24 cellular contexts compared by ENCODE assay signal in genomic region chr13:80802946-80803345, GRCh38.
DNase-seq lines count a peak whose midpoint lies in the region; ATAC-seq, FAIRE-seq and TF ChIP-seq lines count a peak whose summit lies in the region.
"Had no signal": no experiment of that assay in that cellular context is flagged by ENCODE, and none has a peak within 500 bp of the region (broad histone marks: within the 10 kb centered on the region; RNA-seq: fewer than 3 reads in every experiment).

No MANE protein-coding gene starts in this region.

- H3K36me3 ChIP-seq in right atrium auricular region (no peaks in the 10 kb centered on the region), H1 (ENCODE audit: control insufficient read depth in 2 of 4, insufficient read depth in 4 of 4, low read length in 3 of 4) (no peaks in the 10 kb centered on the region)

- WGBS in H1 (ENCODE audit: extremely low coverage in 1 of 2, insufficient coverage in 1 of 2, insufficient read length in 1 of 2, insufficient replicate concordance in 2 of 2, low coverage in 1 of 2, low lambda C conversion rate in 2 of 2, missing lambda C conversion rate in 1 of 2), 2 experiments = 81% methylated on average over 3 of the region's 3 CpGs; no CpG with 5 or more reads in 1 of the 2 experiments

- no peak overlapping the region for H2AK5ac ChIP-seq in H1 (ENCODE audit: low read depth, low read length)

- intact Hi-C loops in Right ventricle myocardium inferior (cut with DNase I) = no loop called here

- no peak for TF ChIP-seq RAD21 in H1 (IDR thresholded peaks at IDR 0.05 in 1 of 2, conservative IDR thresholded peaks at IDR 0.05 in 1 of 2; ENCODE audit: low read depth in 2 of 2, low read length in 2 of 2)

- no peak overlapping the region for H2BK20ac ChIP-seq in H1 (ENCODE audit: low read length)

- peaks cover 14% of the 10 kb centered on the region for H3K4me1 Mint-ChIP-seq in mesothelial cell of epicardium

- no peak for FAIRE-seq in H1 (lab: Jason Lieb, UNC)
- FAIRE-seq: A549, GM12892, GM18507 had no signal

- no peaks in the 10 kb centered on the region for H3K27me3 Mint-ChIP-seq in mesothelial cell of epicardium (ENCODE audit: low read depth)
- H3K27me3 Mint-ChIP-seq: CD4-positive, alpha-beta T cell had no signal

- no peak overlapping the region for H3K4ac ChIP-seq in H1 (replicated peaks; ENCODE audit: insufficient read length, low read depth, low read length)

- H3K9me3 ChIP-seq in right atrium auricular region (no peaks in the 10 kb centered on the region), H1 (ENCODE audit: insufficient read depth in 2 of 2, low read depth in 1 of 2, low read length in 1 of 2) (no peaks in the 10 kb centered on the region)
- H3K9me3 ChIP-seq: A549 had no signal

- peak overlapping the region; percentile 63; the same call in 1 of the 2 replicates for H2BK12ac ChIP-seq in H1 (ENCODE audit: low read depth, low read length)

- no peak overlapping the region for H3K23ac ChIP-seq in H1 (ENCODE audit: insufficient read length)

- no peaks in the 10 kb centered on the region for H3K79me1 ChIP-seq in H1 (ENCODE audit: low read depth, low read length)

- no peak overlapping the region for H3K9ac ChIP-seq in H1 (replicated peaks in 1 of 4; ENCODE audit: extremely low read depth in 1 of 4, low read depth in 3 of 4, low read length in 3 of 4)
- H3K9ac ChIP-seq: GM23248 had no signal

- H3K23me2 ChIP-seq in H1 (ENCODE audit: low read depth, low read length) = peaks cover 2% of the 10 kb centered on the region; the same call in 1 of the 2 replicates

- H3K27me3 ChIP-seq in right atrium auricular region (no peaks in the 10 kb centered on the region), H1 (replicated peaks in 1 of 4; ENCODE audit: control insufficient read depth in 3 of 4, extremely low read depth in 1 of 4, insufficient read depth in 3 of 4, low read length in 3 of 4) (no peaks in the 10 kb centered on the region), foreskin keratinocyte (no peaks in the 10 kb centered on the region)

- TF ChIP-seq CTCF in right atrium auricular region (IDR thresholded peaks at IDR 0.05) (no peak), H1 (IDR thresholded peaks at IDR 0.05; ENCODE audit: control extremely low read depth in 1 of 3, insufficient read depth in 1 of 3, low read depth in 1 of 3, low read length in 3 of 3) (no peak), foreskin keratinocyte (conservative IDR thresholded peaks at IDR 0.05) (no peak), mesothelial cell of epicardium (IDR thresholded peaks at IDR 0.05; ENCODE audit: unreplicated experiment) (no peak)

- no peak overlapping the region for H3K4me2 ChIP-seq in H1 (ENCODE audit: insufficient read depth in 1 of 2, low read depth in 2 of 2, low read length in 2 of 2)
- H3K4me2 ChIP-seq: A549 had no signal

- H4K5ac ChIP-seq in H1 (ENCODE audit: insufficient read length, low read depth, low read length) = no peak overlapping the region

- H3K27ac Mint-ChIP-seq in mesothelial cell of epicardium = no peak overlapping the region
- H3K27ac Mint-ChIP-seq: CD4-positive, alpha-beta T cell had no signal

- peaks cover 3% of the 10 kb centered on the region for H3K9me3 Mint-ChIP-seq in mesothelial cell of epicardium
- H3K9me3 Mint-ChIP-seq: CD4-positive, alpha-beta T cell had no signal

- H4K8ac ChIP-seq in H1 (ENCODE audit: extremely low read depth, insufficient read depth, low read length) = no peak overlapping the region

- ATAC-seq in Right ventricle myocardium inferior = no peak
- no peak for ATAC-seq in GM18519 (IDR thresholded peaks at IDR 0.05; ENCODE audit: low FRiP score, unreplicated experiment)
- no peak for ATAC-seq in foreskin keratinocyte
- ATAC-seq: A549 had no signal

- H3K4me1 ChIP-seq in right atrium auricular region (no peaks in the 10 kb centered on the region), H1 (replicated peaks in 1 of 4; ENCODE audit: control insufficient read depth in 3 of 4, insufficient read depth in 4 of 4, low read length in 3 of 4) (no peaks in the 10 kb centered on the region; a peak in 1 of 7 replicates), foreskin keratinocyte (no peaks in the 10 kb centered on the region)
- H3K4me1 ChIP-seq: A549, Caco-2 had no signal

- H2BK15ac ChIP-seq in H1 (ENCODE audit: low read length) = no peak overlapping the region

- no peak overlapping the region for H2BK120ac ChIP-seq in H1 (replicated peaks; ENCODE audit: low read depth, low read length)

- H2BK5ac ChIP-seq in H1 (ENCODE audit: low read depth, low read length) = no peak overlapping the region

- H4K20me1 ChIP-seq in H1 (replicated peaks in 1 of 2; ENCODE audit: control insufficient read depth in 1 of 2, insufficient read depth in 2 of 2, low read length in 2 of 2) = no peaks in the 10 kb centered on the region

- no peak overlapping the region for H3K14ac ChIP-seq in H1 (ENCODE audit: insufficient read length)

- DNase-seq in Right ventricle myocardium inferior (ENCODE audit: missing footprints) (peak; percentile 31), right atrium auricular region (ENCODE audit: low spot score) (no peak), H1 (ENCODE audit: low read depth in 1 of 2, low spot score in 2 of 2) (no peak), iPS-NIHi7 (ENCODE audit: extremely low spot score) (peak; percentile 26), NCI-H187 treated with DMSO at 0.1 percent for 48 hours (lab: John Stamatoyannopoulos, UW) (no peak), foreskin keratinocyte (no peak), mesothelial cell of epicardium (ENCODE audit: low spot score in 2 of 2, unreplicated experiment in 2 of 2) (no peak)
- DNase-seq: AML-193; Caco-2; CD4-positive, alpha-beta T cell; DMS153; DMS79; GDM1; GM23248; HCEC 1CT; IMR-90; KBM-7 had no signal

- H3K79me2 ChIP-seq in H1 (ENCODE audit: control insufficient read depth in 1 of 2, insufficient read depth in 2 of 2, low read length in 2 of 2) = no peaks in the 10 kb centered on the region

- H2AFZ ChIP-seq in H1 (ENCODE audit: low read length) = peak overlapping the region; percentile 92; the same call in 1 of the 2 replicates
- H2AFZ ChIP-seq: GM23248 had no signal

- CTCF ChIA-PET in H1 (lab: Charles Lee; ENCODE audit: partially characterized antibody) = no interaction called here

- no peak overlapping the region for H3K4me3 ChIP-seq in right atrium auricular region
- H3K4me3 ChIP-seq in H1 (ENCODE audit: extremely low read depth in 1 of 4, insufficient read depth in 2 of 4, low read depth in 3 of 4, low read length in 4 of 4) = no peak overlapping the region
- H3K4me3 ChIP-seq: A549, GM23248 had no signal

- POLR2A ChIA-PET in H1 (lab: Charles Lee; ENCODE audit: partially characterized antibody) = no interaction called here

- H3K4me3 Mint-ChIP-seq in mesothelial cell of epicardium = no peak overlapping the region
- H3K4me3 Mint-ChIP-seq: CD4-positive, alpha-beta T cell had no signal

- H3K36me3 Mint-ChIP-seq in mesothelial cell of epicardium = peaks cover 4% of the 10 kb centered on the region

- H3K18ac ChIP-seq in H1 (ENCODE audit: extremely low read depth, low read length) = no peak overlapping the region; the same call in 1 of the 2 replicates

- H3K27ac ChIP-seq in right atrium auricular region (no peak overlapping the region), H1 (ENCODE audit: low read depth, low read length) (no peak overlapping the region), foreskin keratinocyte (no peak overlapping the region)
- H3K27ac ChIP-seq: 22Rv1, A549, C4-2B, GM23248, HL-60 had no signal

- H3K56ac ChIP-seq in H1 (replicated peaks; ENCODE audit: insufficient read length, low read depth, low read length) = no peak overlapping the region

- TF ChIP-seq EP300 in H1 (IDR thresholded peaks at IDR 0.05; ENCODE audit: borderline replicate concordance in 1 of 2, low read depth in 2 of 2, low read length in 2 of 2) = no peak

- no peak overlapping the region for H4K91ac ChIP-seq in H1 (replicated peaks; ENCODE audit: insufficient read length, low read length)

- TF ChIP-seq POLR2A in H1 (IDR thresholded peaks at IDR 0.05; ENCODE audit: control extremely low read depth in 1 of 2, low read depth in 2 of 2, low read length in 2 of 2) = no peak

TF ChIP-seq in H1, 55 proteins besides CTCF, POLR2A, EP300 and RAD21:
- peak; percentile 76 for TF ChIP-seq E2F6 (IDR thresholded peaks at IDR 0.05)
- no peak for TF ChIP-seq JUND (IDR thresholded peaks at IDR 0.05; ENCODE audit: low read length)
- peak; percentile 65 for TF ChIP-seq TEAD4 (IDR thresholded peaks at IDR 0.05; ENCODE audit: low read depth, low read length)
- peak; percentile 71 for TF ChIP-seq MAX (IDR thresholded peaks at IDR 0.05)

Comparison
In these comparisons a context has a peak if more than half of its experiments do, and no peak if none do; other contexts are left out.
1. DNase-seq: peak in Right ventricle myocardium inferior (single experiment) and iPS-NIHi7 (single experiment); none in right atrium auricular region (single experiment), H1 (0 of 2), NCI-H187 treated with DMSO at 0.1 percent for 48 hours (single experiment), foreskin keratinocyte (0 of 2) and mesothelial cell of epicardium (0 of 2).